ENCODE assay signal across 14 cellular contexts in the genomic region with DNA sequence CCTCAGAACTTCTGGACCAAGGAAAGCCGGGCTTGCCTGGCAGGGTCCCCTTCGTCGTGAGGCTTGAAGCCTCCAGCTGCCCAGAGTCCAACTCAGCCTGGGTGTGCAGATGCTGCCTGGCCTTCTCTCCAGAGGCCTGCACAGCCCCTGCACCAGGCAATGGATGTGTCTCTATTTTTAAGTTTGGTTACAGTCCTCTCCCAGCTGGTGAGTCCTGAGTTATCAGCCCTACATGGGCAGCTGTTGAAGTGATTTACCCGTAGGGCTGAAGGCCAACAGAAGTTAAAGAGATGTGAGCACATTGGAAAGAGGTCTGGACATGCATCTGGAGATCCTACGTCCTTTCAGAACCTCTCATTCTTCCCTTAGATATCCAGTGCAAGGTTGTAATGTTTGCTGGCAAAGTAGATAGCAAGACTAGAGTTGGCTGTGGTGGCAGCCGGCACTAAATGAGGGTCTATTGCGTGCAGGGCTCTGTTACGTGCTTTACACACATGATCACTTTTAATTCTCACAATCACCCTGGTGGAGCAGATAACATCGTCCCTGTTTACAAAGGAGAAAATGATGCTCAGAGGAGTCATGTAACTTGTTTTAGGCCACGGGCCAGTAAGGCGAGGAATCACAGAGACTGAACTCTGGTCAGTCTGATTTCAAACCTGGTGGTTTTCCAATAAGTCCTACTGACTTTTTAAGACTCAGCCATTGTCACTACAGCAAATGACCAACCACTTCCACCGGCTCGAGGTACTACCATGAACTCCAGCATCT. TPM values are rescaled to one million over a fixed set of nuclear protein-coding genes. Genes with fewer than 3 reads are reported as not detected.
A peak's percentile ranks its signal among the peaks of the same experiment; 100 is the strongest.
DNase-seq lines count a peak whose midpoint lies in the region; ATAC-seq and TF ChIP-seq lines count a peak whose summit lies in the region.
"Had no signal": no experiment of that assay in that cellular context is flagged by ENCODE, and none has a peak within 500 bp of the region (broad histone marks: within the 10 kb centered on the region; RNA-seq: fewer than 3 reads in every experiment).

No MANE protein-coding gene starts in this region.

- peak overlapping the region; percentile 78 to 88 (median 82) for H3K27ac ChIP-seq in esophagus squamous epithelium
- H3K27ac ChIP-seq in muscle layer of duodenum (ENCODE audit: low read length): peak overlapping the region; percentile 90
- H3K27ac ChIP-seq in uterus: peak overlapping the region; percentile 72 to 96

- H3K27me3 ChIP-seq in esophagus squamous epithelium: no peaks in the 10 kb centered on the region
- no peaks in the 10 kb centered on the region for H3K27me3 ChIP-seq in muscle layer of duodenum (ENCODE audit: low read depth, low read length)
- no peaks in the 10 kb centered on the region for H3K27me3 ChIP-seq in uterus

- CTCF ChIA-PET in activated CD4-positive, alpha-beta memory T cell treated with anti-CD3 and anti-CD28 coated beads for 36 hours (lab: Charles Lee): interaction anchor here (1.0 to 1.4 kb wide), 2 partner anchors 46 to 384 kb away, joined by 3 to 4 read pairs; no protein-coding TSS in a partner anchor
- CTCF ChIA-PET in activated CD4-positive, alpha-beta memory T cell treated with anti-CD3 and anti-CD28 coated beads, Interleukin-2, amount 10 ng/mL, durations not matched to agents 7 days and 5 days (lab: Charles Lee): no interaction called here

- TF ChIP-seq POLR2A in esophagus squamous epithelium (IDR thresholded peaks at IDR 0.05): no peak
- no peak for TF ChIP-seq POLR2A in uterus (IDR thresholded peaks at IDR 0.05)

- intact Hi-C loops in activated CD4-positive, alpha-beta memory T cell treated with anti-CD3 and anti-CD28 coated beads for 36 hours (cut with micrococcal nuclease): no loop called here
- intact Hi-C loops in esophagus squamous epithelium (cut with DNase I) (no loop called here), uterus (cut with DNase I; ENCODE audit: low total_unique reads) (no loop called here)

- H3K27ac Mint-ChIP-seq in activated CD4-positive, alpha-beta memory T cell treated with anti-CD3 and anti-CD28 coated beads for 36 hours: peak overlapping the region; percentile 20
- no peak overlapping the region for H3K27ac Mint-ChIP-seq in activated CD4-positive, alpha-beta memory T cell treated with anti-CD3 and anti-CD28 coated beads, Interleukin-2, amount 10 ng/mL, durations not matched to agents 7 days and 5 days

- POLR2A ChIA-PET in activated CD4-positive, alpha-beta memory T cell treated with anti-CD3 and anti-CD28 coated beads for 36 hours (lab: Charles Lee): interaction anchor here (1.2 to 1.3 kb wide), 2 partner anchors 9 to 20 kb away, joined by 3 read pairs; no protein-coding TSS in a partner anchor
- POLR2A ChIA-PET in activated CD4-positive, alpha-beta memory T cell treated with anti-CD3 and anti-CD28 coated beads, Interleukin-2, amount 10 ng/mL, durations not matched to agents 7 days and 5 days (lab: Charles Lee): interaction anchor here (1.5 kb wide), 1 partner anchor 39 kb away, joined by 3 read pairs; no protein-coding TSS in a partner anchor

- TF ChIP-seq CTCF in esophagus squamous epithelium (IDR thresholded peaks at IDR 0.05) (no peak), uterus (IDR thresholded peaks at IDR 0.05) (no peak)

- no peak for ATAC-seq in HG03342 (IDR thresholded peaks at IDR 0.05; ENCODE audit: unreplicated experiment)
- ATAC-seq: activated CD4-positive, CD25-positive, alpha-beta regulatory T cell treated with anti-CD3 and anti-CD28 coated beads, Interleukin-2, amount 50 U/mL, for 24 hours had no signal

- H3K36me3 Mint-ChIP-seq in activated CD4-positive, alpha-beta memory T cell treated with anti-CD3 and anti-CD28 coated beads for 36 hours: peaks cover 44% of the 10 kb centered on the region
- H3K36me3 Mint-ChIP-seq in activated CD4-positive, alpha-beta memory T cell treated with anti-CD3 and anti-CD28 coated beads, Interleukin-2, amount 10 ng/mL, durations not matched to agents 7 days and 5 days (ENCODE audit: low read depth): peaks cover 85% of the 10 kb centered on the region

- H3K4me1 ChIP-seq in esophagus squamous epithelium (peaks cover 36 to 73% (median 57%) of the 10 kb centered on the region in 3 donors), muscle layer of duodenum (ENCODE audit: control insufficient read depth in 1 of 2, insufficient read depth in 2 of 2, low read length in 2 of 2) (peaks cover 48 to 57% of the 10 kb centered on the region in 2 donors), uterus (peaks cover 46 to 48% of the 10 kb centered on the region in 2 donors)

- no peaks in the 10 kb centered on the region for H3K27me3 Mint-ChIP-seq in activated CD4-positive, alpha-beta memory T cell treated with anti-CD3 and anti-CD28 coated beads for 36 hours
- H3K27me3 Mint-ChIP-seq in activated CD4-positive, alpha-beta memory T cell treated with anti-CD3 and anti-CD28 coated beads, Interleukin-2, amount 10 ng/mL, durations not matched to agents 7 days and 5 days: no peaks in the 10 kb centered on the region

- 84 to 90% methylated on average over 9 of the region's 13 CpGs for WGBS in esophagus squamous epithelium, 2 donors

- no peaks in the 10 kb centered on the region for H3K9me3 ChIP-seq in esophagus squamous epithelium
- H3K9me3 ChIP-seq in muscle layer of duodenum (ENCODE audit: control insufficient read depth in 1 of 2, low read length in 2 of 2): no peaks in the 10 kb centered on the region
- H3K9me3 ChIP-seq in uterus: no peaks in the 10 kb centered on the region

- H3K4me3 ChIP-seq in esophagus squamous epithelium (no peak overlapping the region), muscle layer of duodenum (ENCODE audit: low read depth in 1 of 2, low read length in 2 of 2) (no peak overlapping the region), uterus (no peak overlapping the region)

- no peaks in the 10 kb centered on the region for H3K9me3 Mint-ChIP-seq in activated CD4-positive, alpha-beta memory T cell treated with anti-CD3 and anti-CD28 coated beads for 36 hours
- no peaks in the 10 kb centered on the region for H3K9me3 Mint-ChIP-seq in activated CD4-positive, alpha-beta memory T cell treated with anti-CD3 and anti-CD28 coated beads, Interleukin-2, amount 10 ng/mL, durations not matched to agents 7 days and 5 days

- peaks cover 0 to 46% (median 5%) of the 10 kb centered on the region in 3 donors for H3K36me3 ChIP-seq in esophagus squamous epithelium
- peaks cover 35 to 38% of the 10 kb centered on the region in 2 donors for H3K36me3 ChIP-seq in muscle layer of duodenum (ENCODE audit: control insufficient read depth in 1 of 2, insufficient read depth in 2 of 2, low read length in 2 of 2)
- no peaks in the 10 kb centered on the region for H3K36me3 ChIP-seq in uterus

- no peak overlapping the region for H3K4me3 Mint-ChIP-seq in activated CD4-positive, alpha-beta memory T cell treated with anti-CD3 and anti-CD28 coated beads for 36 hours
- H3K4me3 Mint-ChIP-seq in activated CD4-positive, alpha-beta memory T cell treated with anti-CD3 and anti-CD28 coated beads, Interleukin-2, amount 10 ng/mL, durations not matched to agents 7 days and 5 days: no peak overlapping the region

- no peak for DNase-seq in activated CD4-positive, alpha-beta memory T cell treated with anti-CD3 and anti-CD28 coated beads for 36 hours
- DNase-seq in activated CD4-positive, alpha-beta memory T cell treated with anti-CD3 and anti-CD28 coated beads, Interleukin-2, amount 10 ng/mL, durations not matched to agents 7 days and 5 days: no peak
- DNase-seq in esophagus squamous epithelium (lab: John Stamatoyannopoulos, UW) (no peak), uterus (peak in 1 of 2 donors; percentile 66), GM19238 (ENCODE audit: insufficient read length, low spot score) (no peak)
- no peak for DNase-seq in activated CD8-positive, alpha-beta memory T cell treated with anti-CD3 and anti-CD28 coated beads, Interleukin-2, amount 50 U/mL, for 48 hours
- DNase-seq: activated naive CD4-positive, alpha-beta T cell treated with anti-CD3 and anti-CD28 coated beads, Interleukin-2, amount 50 U/mL, for 16 hours; GDM1; mesendoderm; stimulated activated CD4-positive, alpha-beta T cell treated with anti-CD3 and anti-CD28 coated beads, Interleukin-1b, Interleukin-23, amount 100 ng/mL, for 48 hours had no signal

- peaks cover 56% of the 10 kb centered on the region for H3K4me1 Mint-ChIP-seq in activated CD4-positive, alpha-beta memory T cell treated with anti-CD3 and anti-CD28 coated beads for 36 hours (ENCODE audit: low read depth)
- H3K4me1 Mint-ChIP-seq in activated CD4-positive, alpha-beta memory T cell treated with anti-CD3 and anti-CD28 coated beads, Interleukin-2, amount 10 ng/mL, durations not matched to agents 7 days and 5 days: peaks cover 70% of the 10 kb centered on the region

RNA-seq across cellular contexts. Expression of a gene that starts 9.9 kb away (rescaled TPM):
- 10 to 100 TPM; 13.7 to 14.0 TPM for total RNA-seq in activated CD4-positive, alpha-beta memory T cell treated with anti-CD3 and anti-CD28 coated beads for 36 hours
- 10 to 100 TPM; 21.7 to 22.6 TPM for total RNA-seq in activated CD4-positive, alpha-beta memory T cell treated with anti-CD3 and anti-CD28 coated beads, Interleukin-2, amount 10 ng/mL, durations not matched to agents 7 days and 5 days
- total RNA-seq in esophagus squamous epithelium (10 to 100 TPM; 17.8 to 33.3 (median 25.0) TPM), uterus (10 to 100 TPM; 16.5 to 74.4 (median 27.8) TPM)

RNA-seq across cellular contexts. Expression of a gene that starts 41.6 kb away (rescaled TPM):
- under 1 TPM in 1 of 2 experiments, not detected in 1; 0.05 TPM for total RNA-seq in activated CD4-positive, alpha-beta memory T cell treated with anti-CD3 and anti-CD28 coated beads for 36 hours
- total RNA-seq in activated CD4-positive, alpha-beta memory T cell treated with anti-CD3 and anti-CD28 coated beads, Interleukin-2, amount 10 ng/mL, durations not matched to agents 7 days and 5 days: not detected
- total RNA-seq in esophagus squamous epithelium (under 1 TPM in 3 of 4 donors, not detected in 1; 0.08 to 0.19 (median 0.12) TPM), uterus (under 1 TPM in 2 of 4 donors, not detected in 2; 0.07 to 0.15 TPM)
- total RNA-seq: temporal lobe had no signal

RNA-seq across cellular contexts. Expression of a gene that starts 42.5 kb away (rescaled TPM):
- 1 to 10 TPM; 4.0 TPM for total RNA-seq in activated CD4-positive, alpha-beta memory T cell treated with anti-CD3 and anti-CD28 coated beads for 36 hours
- 10 to 100 TPM; 53.8 to 58.8 TPM for total RNA-seq in activated CD4-positive, alpha-beta memory T cell treated with anti-CD3 and anti-CD28 coated beads, Interleukin-2, amount 10 ng/mL, durations not matched to agents 7 days and 5 days
- total RNA-seq in esophagus squamous epithelium: 10 to 100 TPM in 1 of 4 donors, 1 to 10 TPM in 3; 1.7 to 12.0 (median 4.4) TPM
- 1 to 10 TPM in 1 of 4 donors, under 1 TPM in 2, not detected in 1; 0.48 to 8.7 (median 0.76) TPM for total RNA-seq in uterus
- total RNA-seq: temporal lobe had no signal

Comparison
In these comparisons a context has a peak if more than half of its experiments do, and no peak if none do; other contexts are left out.
1. RNA of a gene that starts 42.5 kb away (total RNA-seq): 53.8 to 58.8 TPM in activated CD4-positive, alpha-beta memory T cell treated with anti-CD3 and anti-CD28 coated beads, Interleukin-2, amount 10 ng/mL, durations not matched to agents 7 days and 5 days; 1.7 to 12.0 TPM in esophagus squamous epithelium, 4.0 TPM in activated CD4-positive, alpha-beta memory T cell treated with anti-CD3 and anti-CD28 coated beads for 36 hours and 0.48 to 8.7 TPM in uterus; every median in the first group is over 4 times any median in the second.
2. Peak in every context shown above with its lines, with median percentiles within 50 percentile points of each other: H3K27ac ChIP-seq.